ENCODE assay signal across 1 cellular context in the genomic region with DNA sequence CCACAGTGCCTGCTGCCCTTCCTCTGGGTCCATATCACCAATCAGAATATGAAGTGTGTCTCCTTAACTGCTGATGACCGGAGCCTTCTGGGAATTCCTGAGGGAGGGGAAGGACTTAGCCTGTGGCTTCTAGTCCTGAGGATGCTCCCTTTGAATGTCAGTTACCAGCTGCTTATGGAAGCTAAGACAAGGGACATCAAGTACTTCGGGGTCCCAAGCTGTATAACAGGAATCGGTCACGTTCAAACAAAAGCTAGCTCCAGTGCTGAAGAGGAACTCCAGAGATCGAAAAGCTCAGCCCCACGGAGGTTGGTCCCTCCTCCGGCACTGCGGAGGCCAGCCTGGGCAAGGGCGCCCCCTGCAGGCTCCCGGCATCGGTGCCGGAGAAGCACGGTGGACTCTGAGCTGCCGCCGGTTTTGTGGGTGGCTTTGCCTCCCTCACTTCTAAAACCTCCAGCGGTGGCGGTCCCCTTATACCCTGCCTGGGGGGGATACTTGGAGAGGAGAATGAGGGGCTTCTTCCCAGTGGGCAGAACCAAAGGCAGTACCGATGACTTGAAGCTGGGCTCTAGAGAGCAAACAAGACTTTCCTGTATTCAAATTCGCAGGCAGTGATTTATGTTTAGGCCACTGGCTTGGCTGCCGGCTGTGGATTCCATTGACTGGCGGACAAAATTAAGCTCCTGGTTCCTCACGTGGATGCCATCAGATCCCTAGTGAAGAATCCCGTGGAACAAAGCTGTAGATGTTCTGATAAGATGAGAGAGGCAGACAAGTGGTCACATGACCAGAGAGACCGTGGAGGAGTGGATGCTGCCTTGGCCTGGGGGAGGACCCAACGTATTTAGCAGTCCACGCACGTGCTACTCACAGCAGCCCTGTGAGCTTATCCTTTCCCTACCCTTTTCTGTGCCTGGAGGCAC.
TF ChIP-seq lines count a peak whose summit lies in the region.

No MANE protein-coding gene starts in this region.

TF ChIP-seq in HepG2, 621 proteins besides CTCF, POLR2A, EP300 and RAD21 (continued from another document):
- TF ChIP-seq SIN3A (IDR thresholded peaks at IDR 0.05; ENCODE audit: borderline replicate concordance, low read depth, low read length) = no peak
- TF ChIP-seq ZSCAN31 (CRISPR knock-in tag; IDR thresholded peaks at IDR 0.05; ENCODE audit: low read depth) = peak; percentile 69; the same call in 1 of the 2 replicates
- TF ChIP-seq, protein P1, sequence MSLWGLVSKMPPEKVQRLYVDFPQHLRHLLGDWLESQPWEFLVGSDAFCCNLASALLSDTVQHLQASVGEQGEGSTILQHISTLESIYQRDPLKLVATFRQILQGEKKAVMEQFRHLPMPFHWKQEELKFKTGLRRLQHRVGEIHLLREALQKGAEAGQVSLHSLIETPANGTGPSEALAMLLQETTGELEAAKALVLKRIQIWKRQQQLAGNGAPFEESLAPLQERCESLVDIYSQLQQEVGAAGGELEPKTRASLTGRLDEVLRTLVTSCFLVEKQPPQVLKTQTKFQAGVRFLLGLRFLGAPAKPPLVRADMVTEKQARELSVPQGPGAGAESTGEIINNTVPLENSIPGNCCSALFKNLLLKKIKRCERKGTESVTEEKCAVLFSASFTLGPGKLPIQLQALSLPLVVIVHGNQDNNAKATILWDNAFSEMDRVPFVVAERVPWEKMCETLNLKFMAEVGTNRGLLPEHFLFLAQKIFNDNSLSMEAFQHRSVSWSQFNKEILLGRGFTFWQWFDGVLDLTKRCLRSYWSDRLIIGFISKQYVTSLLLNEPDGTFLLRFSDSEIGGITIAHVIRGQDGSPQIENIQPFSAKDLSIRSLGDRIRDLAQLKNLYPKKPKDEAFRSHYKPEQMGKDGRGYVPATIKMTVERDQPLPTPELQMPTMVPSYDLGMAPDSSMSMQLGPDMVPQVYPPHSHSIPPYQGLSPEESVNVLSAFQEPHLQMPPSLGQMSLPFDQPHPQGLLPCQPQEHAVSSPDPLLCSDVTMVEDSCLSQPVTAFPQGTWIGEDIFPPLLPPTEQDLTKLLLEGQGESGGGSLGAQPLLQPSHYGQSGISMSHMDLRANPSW (CRISPR knock-in tag; IDR thresholded peaks at IDR 0.05; ENCODE audit: borderline replicate concordance) = no peak
- TF ChIP-seq EEA1 (CRISPR knock-in tag; IDR thresholded peaks at IDR 0.05; ENCODE audit: borderline replicate concordance) = no peak
- TF ChIP-seq POGZ (CRISPR knock-in tag; IDR thresholded peaks at IDR 0.05) = peak; percentile 79
